ENCODE assay signal across 8 cellular contexts in genomic region chr22:38657248-38657909, GRCh38. TPM values are rescaled to one million over a fixed set of nuclear protein-coding genes. Genes with fewer than 3 reads are reported as not detected.
DNase-seq lines count a peak whose midpoint lies in the region; ATAC-seq, FAIRE-seq and TF ChIP-seq lines count a peak whose summit lies in the region.

No MANE protein-coding gene starts in this region.

- H3K79me2 ChIP-seq in DOHH2 (ENCODE audit: control insufficient read depth, low read length) (peaks cover 10% of the 10 kb centered on the region), HepG2 (ENCODE audit: insufficient read depth, low read length) (peaks cover 10% of the 10 kb centered on the region)

- 5% methylated on average over 5 of the region's 10 CpGs for WGBS in HepG2 (ENCODE audit: low lambda C conversion rate)

- peak overlapping the region; percentile 91 for H3K4me2 ChIP-seq in DOHH2 (ENCODE audit: low read length)
- peak overlapping the region; percentile 90 for H3K4me2 ChIP-seq in HepG2 (ENCODE audit: low read depth, low read length)

- H4K20me1 ChIP-seq in DOHH2 (ENCODE audit: control insufficient read depth, insufficient read depth, low read depth, low read length) (no peaks in the 10 kb centered on the region), HepG2 (ENCODE audit: insufficient read depth, low read length) (no peaks in the 10 kb centered on the region)

- TF ChIP-seq EP300 in HepG2 (IDR thresholded peaks at IDR 0.05; ENCODE audit: low read depth in 2 of 2, low read length in 2 of 2): no peak
- no peak for TF ChIP-seq EP300 in HepG2 (CRISPR knock-in tag; IDR thresholded peaks at IDR 0.05; ENCODE audit: borderline replicate concordance)

- H3K36me3 ChIP-seq in DOHH2 (ENCODE audit: control insufficient read depth, low read length) (no peaks in the 10 kb centered on the region), brain microvascular endothelial cell (replicated peaks) (no peaks in the 10 kb centered on the region), HepG2 (replicated peaks in 1 of 2; ENCODE audit: control insufficient read depth in 1 of 2, insufficient read depth in 2 of 2, low read length in 2 of 2) (no peaks in the 10 kb centered on the region)

- H3K27ac ChIP-seq in DOHH2 (ENCODE audit: low read depth, low read length) (peak overlapping the region; percentile 55), brain microvascular endothelial cell (peak overlapping the region; percentile 100), HepG2 (ENCODE audit: extremely low read length, insufficient read depth, low read length) (peak overlapping the region; percentile 90)

- H3K4me1 ChIP-seq in DOHH2 (ENCODE audit: control insufficient read depth, low read length) (peaks cover 13% of the 10 kb centered on the region), HepG2 (ENCODE audit: insufficient read depth, low read length) (peaks cover 5% of the 10 kb centered on the region; the same call in 1 of the 2 replicates)

- in situ Hi-C loops in brain microvascular endothelial cell (cut with HindIII; ENCODE audit: low pct_ligation_motif_present, low sequenced_read_pairs): no loop called here
- in situ Hi-C loops in HepG2 (cut with HindIII; ENCODE audit: extremely low pct_ligation_motif_present, low pct_unique_long_range_greater_than_20kb): no loop called here

- H3K9ac ChIP-seq in HepG2 (ENCODE audit: insufficient read depth, low read depth, low read length): peak overlapping the region; percentile 89

- H3K4me3 ChIP-seq in DOHH2 (ENCODE audit: low read length) (peak overlapping the region; percentile 86), HFF-Myc (replicated peaks; ENCODE audit: low read depth, low read length) (peak overlapping the region; percentile 91), brain microvascular endothelial cell (ENCODE audit: low read depth, low read length) (peak overlapping the region; percentile 91), HepG2 (replicated peaks in 1 of 3; ENCODE audit: insufficient read depth in 1 of 3, low read depth in 2 of 3, low read length in 3 of 3) (peak overlapping the region; percentile 80 to 92 (median 87))

- CTCF ChIA-PET in HepG2 (lab: Yijun Ruan, JAX; ENCODE audit: low intra/inter-chr PET ratio, low total read pairs): no interaction called here

- H3F3A ChIP-seq in DOHH2 (ENCODE audit: control insufficient read depth, insufficient read depth): no peaks in the 10 kb centered on the region

- DNase-seq in HFF-Myc (ENCODE audit: extremely low read depth, low read depth) (no peak), brain microvascular endothelial cell (peak; percentile 14), HepG2 (ENCODE audit: low spot score) (peak; percentile 13), SIG-M5 treated with dmso at 0.1 percent for 504 hours (lab: John Stamatoyannopoulos, UW; ENCODE audit: unreplicated experiment) (no peak), NCI-H446 treated with DMSO at 0.1 percent for 48 hours (lab: John Stamatoyannopoulos, UW) (no peak)
- DNase-seq in stimulated activated CD8-positive, alpha-beta memory T cell treated with anti-CD3 and anti-CD28 coated beads, Interleukin-7, amount 100 ng/mL, for 24 hours (ENCODE audit: low read depth): peak; percentile 7

- H3K27me3 ChIP-seq in DOHH2 (ENCODE audit: control insufficient read depth, low read length) (no peaks in the 10 kb centered on the region), brain microvascular endothelial cell (replicated peaks) (no peaks in the 10 kb centered on the region), HepG2 (ENCODE audit: control insufficient read depth in 1 of 2, insufficient read depth in 2 of 2, low read length in 2 of 2) (no peaks in the 10 kb centered on the region; a peak in 1 of 5 replicates)

- POLR2A ChIA-PET in HepG2 (lab: Yijun Ruan, JAX): interaction anchor here (1.2 kb wide), 1 partner anchor 24 kb away, joined by 5 read pairs; the partner anchor contains the start of gene TOMM22

- no peak for FAIRE-seq in HepG2 (lab: Jason Lieb, UNC)

- TF ChIP-seq CTCF in DOHH2 (IDR thresholded peaks at IDR 0.05; ENCODE audit: low read depth, low read length, poor library complexity, severe bottlenecking) (no peak), HFF-Myc (IDR thresholded peaks at IDR 0.05; ENCODE audit: low read depth, low read length, missing control alignments) (no peak), brain microvascular endothelial cell (IDR thresholded peaks at IDR 0.05; ENCODE audit: low read depth, low read length, missing control alignments) (no peak), HepG2 (CRISPR knock-in tag; IDR thresholded peaks at IDR 0.05) (no peak)

- peak overlapping the region; percentile 65 for H2AFZ ChIP-seq in HepG2 (ENCODE audit: low read length)

- no peak for TF ChIP-seq RAD21 in HepG2 (CRISPR knock-in tag; IDR thresholded peaks at IDR 0.05)

- H3K9me2 ChIP-seq in DOHH2 (replicated peaks; ENCODE audit: control insufficient read depth, low read length): no peaks in the 10 kb centered on the region

- BruUV-seq in HepG2 (replicated peaks; lab: Mats Ljungman, UMichigan): no TSS peak

- peak; percentile 52 for ATAC-seq in SK-N-SH treated with all-trans-retinoic acid at 6 μM for 48 hours
- peak; percentile 71 for ATAC-seq in HepG2

- intact Hi-C loops in HepG2 (cut with micrococcal nuclease; ENCODE audit: unreplicated experiment): no loop called here

- H3K9me3 ChIP-seq in DOHH2 (ENCODE audit: control insufficient read depth, insufficient read depth, low read length) (no peaks in the 10 kb centered on the region), HepG2 (ENCODE audit: low read length) (no peaks in the 10 kb centered on the region)

- TF ChIP-seq POLR2A in HepG2 (IDR thresholded peaks at IDR 0.05; ENCODE audit: insufficient read depth in 1 of 2, low read depth in 2 of 2, low read length in 2 of 2): 0 out of 4 replicates have a peak, but pooled peaks of 1 of the 2 experiments have one; percentile 23

RNA-seq across cellular contexts. Expression of gene CBY1, which starts 0.9 kb away (rescaled TPM):
- total RNA-seq in HepG2 (2016; rRNA removed; fragmentation: Illumina TruSeq; extraction: Trizol): 19.7 and 28.8 TPM in 2 replicates
- total RNA-seq in HepG2 (2016; cell fraction: cytosol; rRNA removed; fragmentation: Illumina TruSeq; extraction: Trizol; ENCODE audit: low read depth): 12.4 and 14.6 TPM in 2 replicates
- 24.0 and 29.9 TPM in 2 replicates for total RNA-seq in HepG2 (2016; cell fraction: insoluble cytoplasmic fraction; rRNA removed; fragmentation: Illumina TruSeq; extraction: Trizol)
- total RNA-seq in HepG2 (2016; cell fraction: membrane; rRNA removed; fragmentation: Illumina TruSeq; extraction: Trizol): 25.8 and 26.9 TPM in 2 replicates
- total RNA-seq in HepG2 (2016; cell fraction: nucleus; rRNA removed; fragmentation: Illumina TruSeq; extraction: Trizol): 10.3 and 13.5 TPM in 2 replicates
- 18.1 and 20.3 TPM in 2 replicates for polyA plus RNA-seq in HepG2 (2011; rRNA removed)
- 20.1 and 21.1 TPM in 2 replicates for polyA plus RNA-seq in HepG2 (2011; cell fraction: cytosol; rRNA removed)
- 10.3 and 10.6 TPM in 2 replicates for polyA plus RNA-seq in HepG2 (2011; cell fraction: nucleus; rRNA removed)
- 11.6 and 15.0 TPM in 2 replicates for polyA plus RNA-seq in HepG2 (2012)
- 18.2 and 24.7 TPM in 2 replicates for polyA plus RNA-seq in HepG2 (2016; cell fraction: cytosol; fragmentation: Illumina TruSeq; extraction: Trizol; ENCODE audit: low read depth)
- polyA plus RNA-seq in HepG2 (2016; cell fraction: insoluble cytoplasmic fraction; fragmentation: Illumina TruSeq; extraction: Trizol; ENCODE audit: low read depth): 43.2 and 46.0 TPM in 2 replicates
- polyA plus RNA-seq in HepG2 (2016; cell fraction: membrane; fragmentation: Illumina TruSeq; extraction: Trizol; ENCODE audit: low read depth): 26.2 and 31.2 TPM in 2 replicates
- 33.6 and 34.6 TPM in 2 replicates for polyA plus RNA-seq in HepG2 (2016; cell fraction: nucleus; fragmentation: Illumina TruSeq; extraction: Trizol; ENCODE audit: insufficient read depth, low read depth)
- polyA minus RNA-seq in HepG2 (2011; rRNA and poly(A)+ RNA removed; ENCODE audit: low replicate concordance): 11.2 and 14.1 TPM in 2 replicates
- polyA minus RNA-seq in HepG2 (2011; cell fraction: cytosol; rRNA and poly(A)+ RNA removed): 4.4 and 4.7 TPM in 2 replicates
- 7.9 and 10.8 TPM in 2 replicates for polyA minus RNA-seq in HepG2 (2011; cell fraction: nucleus; rRNA and poly(A)+ RNA removed)

RNA-seq across cellular contexts. Expression of gene FAM227A, which starts 1.2 kb away (rescaled TPM):
- total RNA-seq in HepG2 (2016; rRNA removed; fragmentation: Illumina TruSeq; extraction: Trizol): 0.53 and 1.5 TPM in 2 replicates
- 0.26 and 0.51 TPM in 2 replicates for total RNA-seq in HepG2 (2016; cell fraction: cytosol; rRNA removed; fragmentation: Illumina TruSeq; extraction: Trizol; ENCODE audit: low read depth)
- total RNA-seq in HepG2 (2016; cell fraction: insoluble cytoplasmic fraction; rRNA removed; fragmentation: Illumina TruSeq; extraction: Trizol): 0.21 and 1.3 TPM in 2 replicates
- total RNA-seq in HepG2 (2016; cell fraction: membrane; rRNA removed; fragmentation: Illumina TruSeq; extraction: Trizol): 0.46 and 0.48 TPM in 2 replicates
- 3.8 and 4.2 TPM in 2 replicates for total RNA-seq in HepG2 (2016; cell fraction: nucleus; rRNA removed; fragmentation: Illumina TruSeq; extraction: Trizol)
- 0.89 and 1.0 TPM in 2 replicates for polyA plus RNA-seq in HepG2 (2011; rRNA removed)
- 0.09 TPM in 2 replicates for polyA plus RNA-seq in HepG2 (2011; cell fraction: cytosol; rRNA removed)
- polyA plus RNA-seq in HepG2 (2011; cell fraction: nucleus; rRNA removed): 1.9 and 2.6 TPM in 2 replicates
- polyA plus RNA-seq in HepG2 (2012): 0.39 and 0.43 TPM in 2 replicates
- 0.03 and 0.08 TPM in 2 replicates for polyA plus RNA-seq in HepG2 (2016; cell fraction: cytosol; fragmentation: Illumina TruSeq; extraction: Trizol; ENCODE audit: low read depth)
- polyA plus RNA-seq in HepG2 (2016; cell fraction: insoluble cytoplasmic fraction; fragmentation: Illumina TruSeq; extraction: Trizol; ENCODE audit: low read depth): 0.20 and 0.47 TPM in 2 replicates
- 0.14 and 0.17 TPM in 2 replicates for polyA plus RNA-seq in HepG2 (2016; cell fraction: membrane; fragmentation: Illumina TruSeq; extraction: Trizol; ENCODE audit: low read depth)
- polyA plus RNA-seq in HepG2 (2016; cell fraction: nucleus; fragmentation: Illumina TruSeq; extraction: Trizol; ENCODE audit: insufficient read depth, low read depth): 3.4 and 3.5 TPM in 2 replicates
- polyA minus RNA-seq in HepG2 (2011; rRNA and poly(A)+ RNA removed; ENCODE audit: low replicate concordance): 0.76 and 5.9 TPM in 2 replicates
- 0.18 and 0.40 TPM in 2 replicates for polyA minus RNA-seq in HepG2 (2011; cell fraction: cytosol; rRNA and poly(A)+ RNA removed)
- polyA minus RNA-seq in HepG2 (2011; cell fraction: nucleus; rRNA and poly(A)+ RNA removed): 3.1 and 3.7 TPM in 2 replicates

RNA-seq across cellular contexts. Expression of gene TOMM22, which starts 24.4 kb away (rescaled TPM):
- total RNA-seq in HepG2 (2016; rRNA removed; fragmentation: Illumina TruSeq; extraction: Trizol): 118 and 143 TPM in 2 replicates
- total RNA-seq in HepG2 (2016; cell fraction: cytosol; rRNA removed; fragmentation: Illumina TruSeq; extraction: Trizol; ENCODE audit: low read depth): 46.5 and 54.3 TPM in 2 replicates
- 112 and 138 TPM in 2 replicates for total RNA-seq in HepG2 (2016; cell fraction: insoluble cytoplasmic fraction; rRNA removed; fragmentation: Illumina TruSeq; extraction: Trizol)
- total RNA-seq in HepG2 (2016; cell fraction: membrane; rRNA removed; fragmentation: Illumina TruSeq; extraction: Trizol): 120 and 127 TPM in 2 replicates
- total RNA-seq in HepG2 (2016; cell fraction: nucleus; rRNA removed; fragmentation: Illumina TruSeq; extraction: Trizol): 42.3 and 47.4 TPM in 2 replicates
- polyA plus RNA-seq in HepG2 (2011; rRNA removed): 37.3 and 46.9 TPM in 2 replicates
- 27.5 and 46.2 TPM in 2 replicates for polyA plus RNA-seq in HepG2 (2011; cell fraction: cytosol; rRNA removed)
- polyA plus RNA-seq in HepG2 (2011; cell fraction: nucleus; rRNA removed): 8.9 and 10.9 TPM in 2 replicates
- 46.1 and 62.9 TPM in 2 replicates for polyA plus RNA-seq in HepG2 (2012)
- 63.6 and 70.9 TPM in 2 replicates for polyA plus RNA-seq in HepG2 (2016; cell fraction: cytosol; fragmentation: Illumina TruSeq; extraction: Trizol; ENCODE audit: low read depth)
- 161 and 162 TPM in 2 replicates for polyA plus RNA-seq in HepG2 (2016; cell fraction: insoluble cytoplasmic fraction; fragmentation: Illumina TruSeq; extraction: Trizol; ENCODE audit: low read depth)
- polyA plus RNA-seq in HepG2 (2016; cell fraction: membrane; fragmentation: Illumina TruSeq; extraction: Trizol; ENCODE audit: low read depth): 126 and 148 TPM in 2 replicates
- 85.7 and 87.7 TPM in 2 replicates for polyA plus RNA-seq in HepG2 (2016; cell fraction: nucleus; fragmentation: Illumina TruSeq; extraction: Trizol; ENCODE audit: insufficient read depth, low read depth)
- polyA minus RNA-seq in HepG2 (2011; rRNA and poly(A)+ RNA removed; ENCODE audit: low replicate concordance): 34.4 and 37.5 TPM in 2 replicates
- 28.1 and 28.5 TPM in 2 replicates for polyA minus RNA-seq in HepG2 (2011; cell fraction: cytosol; rRNA and poly(A)+ RNA removed)
- 11.8 and 15.4 TPM in 2 replicates for polyA minus RNA-seq in HepG2 (2011; cell fraction: nucleus; rRNA and poly(A)+ RNA removed)

RNA-seq across cellular contexts. Expression of gene JOSD1, which starts 43.4 kb away (rescaled TPM):
- 30.6 and 31.7 TPM in 2 replicates for total RNA-seq in HepG2 (2016; rRNA removed; fragmentation: Illumina TruSeq; extraction: Trizol)
- 8.1 and 9.2 TPM in 2 replicates for total RNA-seq in HepG2 (2016; cell fraction: cytosol; rRNA removed; fragmentation: Illumina TruSeq; extraction: Trizol; ENCODE audit: low read depth)
- total RNA-seq in HepG2 (2016; cell fraction: insoluble cytoplasmic fraction; rRNA removed; fragmentation: Illumina TruSeq; extraction: Trizol): 26.6 and 29.1 TPM in 2 replicates
- total RNA-seq in HepG2 (2016; cell fraction: membrane; rRNA removed; fragmentation: Illumina TruSeq; extraction: Trizol): 33.4 and 36.1 TPM in 2 replicates
- total RNA-seq in HepG2 (2016; cell fraction: nucleus; rRNA removed; fragmentation: Illumina TruSeq; extraction: Trizol): 17.6 and 22.7 TPM in 2 replicates
- polyA plus RNA-seq in HepG2 (2011; rRNA removed): 38.4 and 44.5 TPM in 2 replicates
- 39.7 and 45.2 TPM in 2 replicates for polyA plus RNA-seq in HepG2 (2011; cell fraction: cytosol; rRNA removed)
- 36.9 and 44.6 TPM in 2 replicates for polyA plus RNA-seq in HepG2 (2011; cell fraction: nucleus; rRNA removed)
- polyA plus RNA-seq in HepG2 (2012): 28.7 and 33.3 TPM in 2 replicates
- polyA plus RNA-seq in HepG2 (2016; cell fraction: cytosol; fragmentation: Illumina TruSeq; extraction: Trizol; ENCODE audit: low read depth): 7.4 and 8.3 TPM in 2 replicates
- polyA plus RNA-seq in HepG2 (2016; cell fraction: insoluble cytoplasmic fraction; fragmentation: Illumina TruSeq; extraction: Trizol; ENCODE audit: low read depth): 28.7 and 31.1 TPM in 2 replicates
- polyA plus RNA-seq in HepG2 (2016; cell fraction: membrane; fragmentation: Illumina TruSeq; extraction: Trizol; ENCODE audit: low read depth): 21.8 and 25.8 TPM in 2 replicates
- 40.7 and 49.6 TPM in 2 replicates for polyA plus RNA-seq in HepG2 (2016; cell fraction: nucleus; fragmentation: Illumina TruSeq; extraction: Trizol; ENCODE audit: insufficient read depth, low read depth)
- polyA minus RNA-seq in HepG2 (2011; rRNA and poly(A)+ RNA removed; ENCODE audit: low replicate concordance): 51.9 and 81.6 TPM in 2 replicates
- polyA minus RNA-seq in HepG2 (2011; cell fraction: cytosol; rRNA and poly(A)+ RNA removed): 20.5 and 24.2 TPM in 2 replicates
- 25.5 and 25.6 TPM in 2 replicates for polyA minus RNA-seq in HepG2 (2011; cell fraction: nucleus; rRNA and poly(A)+ RNA removed)

RNA-seq across cellular contexts. Expression of gene GTPBP1, which starts 48.4 kb away (rescaled TPM):
- 22.3 and 24.6 TPM in 2 replicates for total RNA-seq in HepG2 (2016; rRNA removed; fragmentation: Illumina TruSeq; extraction: Trizol)
- 9.4 and 11.9 TPM in 2 replicates for total RNA-seq in HepG2 (2016; cell fraction: cytosol; rRNA removed; fragmentation: Illumina TruSeq; extraction: Trizol; ENCODE audit: low read depth)
- 22.2 and 23.5 TPM in 2 replicates for total RNA-seq in HepG2 (2016; cell fraction: insoluble cytoplasmic fraction; rRNA removed; fragmentation: Illumina TruSeq; extraction: Trizol)
- total RNA-seq in HepG2 (2016; cell fraction: membrane; rRNA removed; fragmentation: Illumina TruSeq; extraction: Trizol): 10.5 and 13.9 TPM in 2 replicates
- total RNA-seq in HepG2 (2016; cell fraction: nucleus; rRNA removed; fragmentation: Illumina TruSeq; extraction: Trizol): 28.5 and 30.6 TPM in 2 replicates
- 27.0 and 34.6 TPM in 2 replicates for polyA plus RNA-seq in HepG2 (2011; rRNA removed)
- polyA plus RNA-seq in HepG2 (2011; cell fraction: cytosol; rRNA removed): 12.2 TPM in 2 replicates
- polyA plus RNA-seq in HepG2 (2011; cell fraction: nucleus; rRNA removed): 95.6 and 97.7 TPM in 2 replicates
- 27.1 and 32.6 TPM in 2 replicates for polyA plus RNA-seq in HepG2 (2012)
- polyA plus RNA-seq in HepG2 (2016; cell fraction: cytosol; fragmentation: Illumina TruSeq; extraction: Trizol; ENCODE audit: low read depth): 1.9 and 2.1 TPM in 2 replicates
- 11.2 and 13.8 TPM in 2 replicates for polyA plus RNA-seq in HepG2 (2016; cell fraction: insoluble cytoplasmic fraction; fragmentation: Illumina TruSeq; extraction: Trizol; ENCODE audit: low read depth)
- polyA plus RNA-seq in HepG2 (2016; cell fraction: membrane; fragmentation: Illumina TruSeq; extraction: Trizol; ENCODE audit: low read depth): 4.8 and 5.6 TPM in 2 replicates
- 23.2 and 23.4 TPM in 2 replicates for polyA plus RNA-seq in HepG2 (2016; cell fraction: nucleus; fragmentation: Illumina TruSeq; extraction: Trizol; ENCODE audit: insufficient read depth, low read depth)
- 58.7 and 59.1 TPM in 2 replicates for polyA minus RNA-seq in HepG2 (2011; rRNA and poly(A)+ RNA removed; ENCODE audit: low replicate concordance)
- 15.1 and 17.8 TPM in 2 replicates for polyA minus RNA-seq in HepG2 (2011; cell fraction: cytosol; rRNA and poly(A)+ RNA removed)
- polyA minus RNA-seq in HepG2 (2011; cell fraction: nucleus; rRNA and poly(A)+ RNA removed): 81.0 and 88.9 TPM in 2 replicates

Comparison
In these comparisons a context has a peak if more than half of its experiments do, and no peak if none do; other contexts are left out.
1. DNase-seq: peak in brain microvascular endothelial cell (single experiment), HepG2 (single experiment) and stimulated activated CD8-positive, alpha-beta memory T cell treated with anti-CD3 and anti-CD28 coated beads, Interleukin-7, amount 100 ng/mL, for 24 hours (single experiment); none in HFF-Myc (single experiment), SIG-M5 treated with dmso at 0.1 percent for 504 hours (single experiment) and NCI-H446 treated with DMSO at 0.1 percent for 48 hours (single experiment).
2. Peak in every context shown above with its lines, with median percentiles within 50 percentile points of each other: H3K27ac ChIP-seq and H3K4me3 ChIP-seq.